In the genomic region with DNA sequence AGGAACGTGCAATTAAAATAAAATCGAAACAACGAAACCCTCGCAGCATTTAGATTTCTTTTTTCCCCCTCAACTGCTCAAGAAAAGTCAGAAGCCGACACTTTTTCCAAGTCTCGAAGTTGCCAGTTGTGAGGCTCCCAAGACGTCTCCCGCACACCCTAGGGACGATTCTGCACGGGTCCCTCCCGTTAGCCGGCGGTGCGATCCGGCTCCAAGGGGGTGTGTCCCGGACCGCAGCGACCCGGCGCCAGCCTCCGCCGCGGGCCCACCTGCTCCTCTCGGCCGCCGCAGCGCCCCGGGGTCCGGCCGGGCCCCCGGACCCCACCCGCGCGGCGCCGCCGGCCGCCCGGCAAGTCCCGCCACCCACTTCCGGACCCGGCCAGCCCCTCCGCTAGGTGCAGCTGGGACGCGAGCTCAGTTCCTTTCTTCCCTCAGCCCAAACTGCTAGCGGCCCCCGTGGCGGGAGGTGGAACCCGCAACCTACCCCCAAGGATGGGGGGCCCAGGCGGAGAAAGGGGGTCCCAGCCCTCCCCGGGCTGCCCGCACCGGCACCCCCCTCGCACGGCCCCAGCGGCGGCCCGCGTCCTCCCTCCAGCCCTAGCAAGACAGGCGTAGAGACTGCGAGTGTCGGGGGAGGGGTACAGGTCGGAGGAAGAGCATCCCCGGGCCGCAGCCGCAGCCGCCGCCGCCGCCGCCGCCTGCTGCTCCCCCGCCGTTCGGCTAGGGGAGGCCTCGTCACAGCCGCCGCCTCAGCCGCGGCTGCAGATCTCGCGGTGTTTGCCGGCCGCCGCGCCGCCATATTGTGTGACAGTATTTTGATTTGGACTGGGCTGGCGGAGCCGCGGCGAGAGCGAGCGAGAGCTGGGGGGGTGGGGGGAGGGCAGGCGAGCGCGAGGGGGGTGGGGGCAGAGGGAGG, we compare ENCODE assay signal across 1 cellular context.
TF ChIP-seq lines count a peak whose summit lies in the region.

No MANE protein-coding gene starts in this region.

TF ChIP-seq in K562, 482 proteins besides CTCF, POLR2A, EP300 and RAD21 (continued from another document):
- TF ChIP-seq, protein P1, sequence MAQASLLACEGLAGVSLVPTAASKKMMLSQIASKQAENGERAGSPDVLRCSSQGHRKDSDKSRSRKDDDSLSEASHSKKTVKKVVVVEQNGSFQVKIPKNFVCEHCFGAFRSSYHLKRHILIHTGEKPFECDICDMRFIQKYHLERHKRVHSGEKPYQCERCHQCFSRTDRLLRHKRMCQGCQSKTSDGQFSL (CRISPR knock-in tag; IDR thresholded peaks at IDR 0.05): peak; percentile 61
- TF ChIP-seq, protein P1 (tag; IDR thresholded peaks at IDR 0.05): peak in 1 of 2 experiments; percentile 90; a peak in 1 of 4 replicates
- TF ChIP-seq, protein P2, sequence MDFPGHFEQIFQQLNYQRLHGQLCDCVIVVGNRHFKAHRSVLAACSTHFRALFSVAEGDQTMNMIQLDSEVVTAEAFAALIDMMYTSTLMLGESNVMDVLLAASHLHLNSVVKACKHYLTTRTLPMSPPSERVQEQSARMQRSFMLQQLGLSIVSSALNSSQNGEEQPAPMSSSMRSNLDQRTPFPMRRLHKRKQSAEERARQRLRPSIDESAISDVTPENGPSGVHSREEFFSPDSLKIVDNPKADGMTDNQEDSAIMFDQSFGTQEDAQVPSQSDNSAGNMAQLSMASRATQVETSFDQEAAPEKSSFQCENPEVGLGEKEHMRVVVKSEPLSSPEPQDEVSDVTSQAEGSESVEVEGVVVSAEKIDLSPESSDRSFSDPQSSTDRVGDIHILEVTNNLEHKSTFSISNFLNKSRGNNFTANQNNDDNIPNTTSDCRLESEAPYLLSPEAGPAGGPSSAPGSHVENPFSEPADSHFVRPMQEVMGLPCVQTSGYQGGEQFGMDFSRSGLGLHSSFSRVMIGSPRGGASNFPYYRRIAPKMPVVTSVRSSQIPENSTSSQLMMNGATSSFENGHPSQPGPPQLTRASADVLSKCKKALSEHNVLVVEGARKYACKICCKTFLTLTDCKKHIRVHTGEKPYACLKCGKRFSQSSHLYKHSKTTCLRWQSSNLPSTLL (IDR thresholded peaks at IDR 0.05): no peak
- no peak for TF ChIP-seq NR1H2 (CRISPR knock-in tag; IDR thresholded peaks at IDR 0.05)
